ENCODE assay signal across 8 cellular contexts in genomic region chr4:4248036-4248884, GRCh38. TPM values are rescaled to one million over a fixed set of nuclear protein-coding genes. Genes with fewer than 3 reads are reported as not detected.
DNase-seq lines count a peak whose midpoint lies in the region; ATAC-seq and TF ChIP-seq lines count a peak whose summit lies in the region.

Gene TMEM128, minus strand, starts transcription at chr4:4248223. Its CDS starts 21 bp downstream, at chr4:4248202.

- H2BK5ac ChIP-seq in trophoblast cell (ENCODE audit: low read depth, low read length, poor library complexity) = peak within 1 kb of the TSS; percentile 67

- H3K27me3 ChIP-seq in adipocyte (replicated peaks; ENCODE audit: control insufficient read depth, insufficient read depth, low read length) (peaks cover 4% of the 10 kb centered on the region), cardiac muscle cell (peaks cover 10% of the 10 kb centered on the region), trophoblast cell (ENCODE audit: insufficient read depth, low read length) (no peaks in the 10 kb centered on the region), transverse colon (no peaks in the 10 kb centered on the region)

- no peak for TF ChIP-seq EP300 in transverse colon (IDR thresholded peaks at IDR 0.05; ENCODE audit: low read depth)

- H3K79me2 ChIP-seq in trophoblast cell (ENCODE audit: control insufficient read depth, insufficient read depth, low read length, poor library complexity) = peaks cover 4% of the 10 kb centered on the region

- H3K9ac ChIP-seq in adipocyte (ENCODE audit: low read length) (peak within 1 kb of the TSS; percentile 98), trophoblast cell (ENCODE audit: low read length) (peak within 1 kb of the TSS; percentile 96)

- intact Hi-C loops in transverse colon (cut with DNase I; ENCODE audit: low total_unique reads) = no loop called here

- H3K4me1 ChIP-seq in adipocyte (ENCODE audit: control insufficient read depth, insufficient read depth, low read length) (peaks cover 15% of the 10 kb centered on the region), cardiac muscle cell (ENCODE audit: low read depth) (peaks cover 14% of the 10 kb centered on the region), trophoblast cell (ENCODE audit: control insufficient read depth in 1 of 2, insufficient read depth in 2 of 2, low read length in 2 of 2) (peaks cover 3 to 8% of the 10 kb centered on the region in 2 experiments), transverse colon (peaks cover 7 to 24% (median 19%) of the 10 kb centered on the region in 4 donors)

- peak within 1 kb of the TSS; percentile 95 for H3K27ac ChIP-seq in cardiac muscle cell
- H3K27ac ChIP-seq in trophoblast cell (ENCODE audit: low read depth, low read length) = peak within 1 kb of the TSS; percentile 79
- H3K27ac ChIP-seq in transverse colon = peak within 1 kb of the TSS; percentile 90 to 94 (median 92)

- H2BK12ac ChIP-seq in trophoblast cell (ENCODE audit: low read length) = no peak within 1 kb of the TSS

- peak within 1 kb of the TSS; percentile 96 for H3K14ac ChIP-seq in trophoblast cell (ENCODE audit: low read length)

- H4K8ac ChIP-seq in trophoblast cell (ENCODE audit: low read depth, low read length) = peak within 1 kb of the TSS; percentile 99

- H2AFZ ChIP-seq in trophoblast cell (ENCODE audit: insufficient read depth, low read length, poor library complexity) = peak within 1 kb of the TSS; percentile 100

- peak; percentile 84 for TF ChIP-seq POLR2A in transverse colon (IDR thresholded peaks at IDR 0.05)

- in situ Hi-C loops in transverse colon (cut with MboI; ENCODE audit: low pct_ligation_motif_present in 1 of 4, low pct_unique_long_range_greater_than_20kb in 1 of 4, low sequenced_read_pairs in 3 of 4) = no loop called here

- DNase-seq in NCI-H128 (lab: John Stamatoyannopoulos, UW; ENCODE audit: unreplicated experiment) (peak; percentile 56), T follicular helper cell (ENCODE audit: low read depth) (peak; percentile 87), adipocyte (ENCODE audit: low read depth) (peak; percentile 98), cardiac muscle cell (ENCODE audit: low read depth in 1 of 2, low spot score in 1 of 2) (peak; percentile 95), trophoblast cell (peak; percentile 91 to 97), transverse colon (peak; percentile 94)

- H2AK5ac ChIP-seq in trophoblast cell (ENCODE audit: low read length) = no peak within 1 kb of the TSS

- H2BK120ac ChIP-seq in trophoblast cell (ENCODE audit: insufficient read depth, low read length, poor library complexity) = peak within 1 kb of the TSS; percentile 82

- ATAC-seq in HG02678 (IDR thresholded peaks at IDR 0.05; ENCODE audit: unreplicated experiment) = peak; percentile 98

- peak within 1 kb of the TSS; percentile 96 for H4K12ac ChIP-seq in trophoblast cell (ENCODE audit: low read depth, low read length)

- no peak within 1 kb of the TSS for H3K23ac ChIP-seq in trophoblast cell (ENCODE audit: low read length)

- H3K4me3 ChIP-seq in adipocyte (ENCODE audit: low read length) (peak within 1 kb of the TSS; percentile 93), cardiac muscle cell (peak within 1 kb of the TSS; percentile 89), trophoblast cell (ENCODE audit: low read depth, low read length) (peak within 1 kb of the TSS; percentile 91), transverse colon (peak within 1 kb of the TSS; percentile 59 to 85 (median 76))

- H3K4ac ChIP-seq in trophoblast cell (ENCODE audit: low read depth, low read length) = peak within 1 kb of the TSS; percentile 80

- peaks cover 24% of the 10 kb centered on the region for H3K36me3 ChIP-seq in adipocyte (ENCODE audit: control insufficient read depth, insufficient read depth, low read length, severe bottlenecking)
- peaks cover 15% of the 10 kb centered on the region for H3K36me3 ChIP-seq in cardiac muscle cell
- H3K36me3 ChIP-seq in trophoblast cell (ENCODE audit: control insufficient read depth in 1 of 2, insufficient read depth in 2 of 2, low read length in 2 of 2) = peaks cover 11 to 16% of the 10 kb centered on the region in 2 experiments
- peaks cover 0 to 4% (median 0%) of the 10 kb centered on the region in 4 donors for H3K36me3 ChIP-seq in transverse colon

- H4K91ac ChIP-seq in trophoblast cell (ENCODE audit: low read depth, low read length) = peak within 1 kb of the TSS; percentile 93

- 0 out of 3 replicates have a peak, but pooled peaks have one; percentile 11 for TF ChIP-seq CTCF in GM12872 (IDR thresholded peaks at IDR 0.05; ENCODE audit: insufficient read depth, low read depth, low read length)
- peak; percentile 31 for TF ChIP-seq CTCF in cardiac muscle cell (IDR thresholded peaks at IDR 0.05; ENCODE audit: low read depth, low read length)
- TF ChIP-seq CTCF in transverse colon (IDR thresholded peaks at IDR 0.05) = peak in 4 of 5 experiments; percentile 12 to 53 (median 34)

- H3K9me3 ChIP-seq in adipocyte (ENCODE audit: control insufficient read depth, low read length) (no peaks in the 10 kb centered on the region), cardiac muscle cell (ENCODE audit: low read depth) (no peaks in the 10 kb centered on the region), trophoblast cell (ENCODE audit: insufficient read depth, low read depth, low read length) (no peaks in the 10 kb centered on the region), transverse colon (no peaks in the 10 kb centered on the region)

- H3K18ac ChIP-seq in trophoblast cell (ENCODE audit: low read length) = peak within 1 kb of the TSS; percentile 88

- peaks cover 8% of the 10 kb centered on the region for H3K79me1 ChIP-seq in trophoblast cell (ENCODE audit: low read length)

- H3K4me2 ChIP-seq in trophoblast cell (ENCODE audit: low read length) = peak within 1 kb of the TSS; percentile 75

- WGBS in trophoblast cell (ENCODE audit: extremely low coverage, insufficient coverage, insufficient read length) = no CpG with 5 or more reads among the region's 62 CpGs
- WGBS in transverse colon (ENCODE audit: low coverage in 1 of 2), 2 donors = 1% methylated on average over 61 of the region's 62 CpGs; no CpG with 5 or more reads in 1 of the 2 donors

RNA-seq across cellular contexts. Expression of gene TMEM128, which starts in this region (rescaled TPM):
- total RNA-seq in cardiac muscle cell (15.2 and 20.0 TPM in 2 replicates), transverse colon (10 to 100 TPM in 3 of 4 donors, 1 to 10 TPM in 1; 8.8 to 22.0 (median 14.4) TPM)
- polyA plus RNA-seq in cardiac muscle cell = 50.5 and 60.1 TPM in 2 replicates
- 13.7 and 14.5 TPM in 2 replicates for polyA plus RNA-seq in trophoblast cell (2013)

Comparison
In these comparisons a context has a peak if more than half of its experiments do, and no peak if none do; other contexts are left out.
1. Peak in every context shown above with its lines: DNase-seq, ATAC-seq, H3K4me3 ChIP-seq and H3K27ac ChIP-seq.